ENCODE assay signal across 17 cellular contexts in genomic region chr10:112335104-112335840, GRCh38. TPM values are rescaled to one million over a fixed set of nuclear protein-coding genes. Genes with fewer than 3 reads are reported as not detected.
DNase-seq lines count a peak whose midpoint lies in the region; ATAC-seq and TF ChIP-seq lines count a peak whose summit lies in the region.
"Had no signal": no experiment of that assay in that cellular context is flagged by ENCODE, and none has a peak within 500 bp of the region (broad histone marks: within the 10 kb centered on the region; RNA-seq: fewer than 3 reads in every experiment).

No MANE protein-coding gene starts in this region.

- H3K36me3 ChIP-seq in colonic mucosa: no peaks in the 10 kb centered on the region
- H3K36me3 ChIP-seq in naive thymus-derived CD4-positive, alpha-beta T cell (ENCODE audit: control insufficient read depth in 2 of 3, insufficient read depth in 3 of 3, low read length in 3 of 3): no peaks in the 10 kb centered on the region

- H3K9me3 ChIP-seq in colonic mucosa: no peaks in the 10 kb centered on the region
- H3K9me3 ChIP-seq in naive thymus-derived CD4-positive, alpha-beta T cell (ENCODE audit: control insufficient read depth in 2 of 3, low read length in 3 of 3): no peaks in the 10 kb centered on the region
- H3K9me3 ChIP-seq: body of pancreas had no signal

- TF ChIP-seq CTCF in NB4 (IDR thresholded peaks at IDR 0.05; ENCODE audit: low read depth, low read length) (no peak), colonic mucosa (IDR thresholded peaks at IDR 0.05) (no peak), foreskin keratinocyte (conservative IDR thresholded peaks at IDR 0.05) (no peak)

- peaks cover 0 to 11% (median 4%) of the 10 kb centered on the region in 7 donors for H3K4me1 Mint-ChIP-seq in naive thymus-derived CD4-positive, alpha-beta T cell
- H3K4me1 Mint-ChIP-seq in naive thymus-derived CD8-positive, alpha-beta T cell: peaks cover 0 to 8% (median 4%) of the 10 kb centered on the region in 4 donors

- TF ChIP-seq POLR2A in NB4 (IDR thresholded peaks at IDR 0.05; ENCODE audit: extremely low read depth, insufficient read length): no peak

- POLR2A ChIA-PET in naive thymus-derived CD4-positive, alpha-beta T cell (lab: Charles Lee): no interaction called here
- POLR2A ChIA-PET in naive thymus-derived CD8-positive, alpha-beta T cell (lab: Charles Lee): no interaction called here

- H3K27me3 Mint-ChIP-seq in naive thymus-derived CD4-positive, alpha-beta T cell: peaks cover 0 to 13% (median 10%) of the 10 kb centered on the region in 5 donors
- H3K27me3 Mint-ChIP-seq in naive thymus-derived CD8-positive, alpha-beta T cell: peaks cover 0 to 7% (median 5%) of the 10 kb centered on the region in 5 donors

- H3K4me3 Mint-ChIP-seq in naive thymus-derived CD4-positive, alpha-beta T cell: no peak overlapping the region
- no peak overlapping the region for H3K4me3 Mint-ChIP-seq in naive thymus-derived CD8-positive, alpha-beta T cell
- H3K4me3 Mint-ChIP-seq: naive B cell had no signal

- H3K27me3 ChIP-seq in colonic mucosa (no peaks in the 10 kb centered on the region), foreskin keratinocyte (peaks cover 6% of the 10 kb centered on the region)
- H3K27me3 ChIP-seq in naive thymus-derived CD4-positive, alpha-beta T cell (ENCODE audit: control insufficient read depth in 2 of 2, insufficient read depth in 2 of 2, low read length in 2 of 2): no peaks in the 10 kb centered on the region
- H3K27me3 ChIP-seq: body of pancreas had no signal

- DNase-seq in COLO829 (ENCODE audit: low spot score) (peak; percentile 42), NB4 (ENCODE audit: low read depth) (peak; percentile 69), colonic mucosa (peak; percentile 34), OCI-M2 (lab: John Stamatoyannopoulos, UW; ENCODE audit: unreplicated experiment) (no peak), foreskin keratinocyte (no peak), posterior vena cava (ENCODE audit: low spot score) (no peak)
- no peak for DNase-seq in naive thymus-derived CD4-positive, alpha-beta T cell
- no peak for DNase-seq in naive thymus-derived CD8-positive, alpha-beta T cell
- DNase-seq: activated CD8-positive, alpha-beta memory T cell treated with anti-CD3 and anti-CD28 coated beads, Interleukin-2, amount 50 U/mL, for 48 hours; activated naive CD4-positive, alpha-beta T cell treated with Interleukin-2 at 50 U/mL for 16 hours; body of pancreas; effector CD4-positive, alpha-beta T cell; naive B cell; NCI-H2029; NCI-H69 had no signal

- H3K27ac ChIP-seq in colonic mucosa (peak overlapping the region; percentile 84), foreskin keratinocyte (no peak overlapping the region)
- H3K27ac ChIP-seq in naive thymus-derived CD4-positive, alpha-beta T cell (ENCODE audit: low read depth, low read length): no peak overlapping the region

- H3K36me3 Mint-ChIP-seq in naive thymus-derived CD4-positive, alpha-beta T cell: no peaks in the 10 kb centered on the region
- H3K36me3 Mint-ChIP-seq in naive thymus-derived CD8-positive, alpha-beta T cell: no peaks in the 10 kb centered on the region
- H3K36me3 Mint-ChIP-seq: naive B cell had no signal

- peak; percentile 63 for ATAC-seq in naive thymus-derived CD4-positive, alpha-beta T cell
- ATAC-seq in naive thymus-derived CD8-positive, alpha-beta T cell: no peak
- no peak for ATAC-seq in foreskin keratinocyte
- ATAC-seq: body of pancreas had no signal

- peak overlapping the region in 1 of 9 donors; percentile 4 for H3K27ac Mint-ChIP-seq in naive thymus-derived CD4-positive, alpha-beta T cell
- H3K27ac Mint-ChIP-seq in naive thymus-derived CD8-positive, alpha-beta T cell: peak overlapping the region in 1 of 10 donors; percentile 27

- peak overlapping the region in 1 of 2 donors; percentile 80 for H3K9ac ChIP-seq in colonic mucosa (ENCODE audit: low read depth in 2 of 2, low read length in 2 of 2)

- CTCF ChIA-PET in naive thymus-derived CD4-positive, alpha-beta T cell (lab: Charles Lee): no interaction called here

- no peak overlapping the region for H3K4me3 ChIP-seq in NB4 (ENCODE audit: low read depth, low read length)
- H3K4me3 ChIP-seq in colonic mucosa: no peak overlapping the region
- H3K4me3 ChIP-seq in naive thymus-derived CD4-positive, alpha-beta T cell (ENCODE audit: low read length): no peak overlapping the region
- H3K4me3 ChIP-seq: body of pancreas had no signal

- H3K9me3 Mint-ChIP-seq in naive thymus-derived CD4-positive, alpha-beta T cell: no peaks in the 10 kb centered on the region
- no peaks in the 10 kb centered on the region for H3K9me3 Mint-ChIP-seq in naive thymus-derived CD8-positive, alpha-beta T cell
- H3K9me3 Mint-ChIP-seq: naive B cell had no signal

- intact Hi-C loops in colonic mucosa (cut with DNase I): no loop called here
- intact Hi-C loops in naive thymus-derived CD4-positive, alpha-beta T cell (cut with micrococcal nuclease): no loop called here
- intact Hi-C loops in posterior vena cava (cut with DNase I): no loop called here

- H3K4me1 ChIP-seq in colonic mucosa (peaks cover 3% of the 10 kb centered on the region), foreskin keratinocyte (no peaks in the 10 kb centered on the region)
- H3K4me1 ChIP-seq in naive thymus-derived CD4-positive, alpha-beta T cell (ENCODE audit: control insufficient read depth in 2 of 2, insufficient read depth in 2 of 2, low read length in 2 of 2): no peaks in the 10 kb centered on the region

RNA-seq across cellular contexts. Expression of gene ACSL5, which starts 38.6 kb away (rescaled TPM):
- total RNA-seq in colonic mucosa (100 to 1,000 TPM; 208 to 218 TPM), foreskin keratinocyte (not detected in 2 replicates), posterior vena cava (10 to 100 TPM; 13.1 to 14.7 TPM)
- 10 to 100 TPM; 30.3 to 72.5 (median 39.7) TPM for total RNA-seq in naive thymus-derived CD4-positive, alpha-beta T cell
- 10 to 100 TPM; 35.4 to 48.6 TPM for polyA plus RNA-seq in naive thymus-derived CD4-positive, alpha-beta T cell
- total RNA-seq in naive thymus-derived CD8-positive, alpha-beta T cell: 10 to 100 TPM; 31.7 to 35.8 TPM
- polyA plus RNA-seq in naive thymus-derived CD8-positive, alpha-beta T cell: 10 to 100 TPM; 52.1 to 69.5 (median 54.3) TPM
- polyA plus RNA-seq in foreskin keratinocyte: not detected in 2 replicates

RNA-seq across cellular contexts. Expression of gene TECTB, which starts 52.1 kb away (rescaled TPM):
- total RNA-seq in colonic mucosa: not detected
- not detected for total RNA-seq in naive thymus-derived CD4-positive, alpha-beta T cell
- polyA plus RNA-seq in naive thymus-derived CD4-positive, alpha-beta T cell: not detected
- not detected for total RNA-seq in naive thymus-derived CD8-positive, alpha-beta T cell
- polyA plus RNA-seq in naive thymus-derived CD8-positive, alpha-beta T cell: not detected
- total RNA-seq in foreskin keratinocyte: not detected in 2 replicates
- not detected in 2 replicates for polyA plus RNA-seq in foreskin keratinocyte
- total RNA-seq in posterior vena cava: not detected
- total RNA-seq: body of pancreas; pulmonary artery endothelial cell; T-helper 2 cell treated with Interferon-gamma antibody and Interleukin-4, amounts not matched to agents 100 ng/mL and 5 ng/mL, for 36 hours had no signal

Comparison
In these comparisons a context has a peak if more than half of its experiments do, and no peak if none do; other contexts are left out.
1. DNase-seq: peak in COLO829 (single experiment), NB4 (single experiment) and colonic mucosa (single experiment); none in naive thymus-derived CD4-positive, alpha-beta T cell (0 of 9), OCI-M2 (single experiment), naive thymus-derived CD8-positive, alpha-beta T cell (0 of 10), foreskin keratinocyte (0 of 2) and posterior vena cava (single experiment).
2. RNA of gene ACSL5, which starts 38.6 kb away (total RNA-seq): 208 to 218 TPM in colonic mucosa, 30.3 to 72.5 TPM in naive thymus-derived CD4-positive, alpha-beta T cell, 31.7 to 35.8 TPM in naive thymus-derived CD8-positive, alpha-beta T cell and 13.1 to 14.7 TPM in posterior vena cava; not detected in foreskin keratinocyte; every median in the first group is over 10 times any median in the second.